In genomic region chr2:42967959-42968674, GRCh38 we compare ENCODE assay signal across 11 cellular contexts.
DNase-seq lines count a peak whose midpoint lies in the region; ATAC-seq, FAIRE-seq and TF ChIP-seq lines count a peak whose summit lies in the region.
"Had no signal": no experiment of that assay in that cellular context is flagged by ENCODE, and none has a peak within 500 bp of the region (broad histone marks: within the 10 kb centered on the region; RNA-seq: fewer than 3 reads in every experiment).

No MANE protein-coding gene starts in this region.

- TF ChIP-seq CTCF in BJ (IDR thresholded peaks at IDR 0.05; ENCODE audit: insufficient read depth, low read depth, low read length), result no peak
- TF ChIP-seq CTCF in psoas muscle (IDR thresholded peaks at IDR 0.05), result no peak

- DNase-seq in BJ (ENCODE audit: low read depth) (peak; percentile 82), RPMI7951 (ENCODE audit: low read depth) (peak; percentile 95), fibroblast of the conjunctiva (ENCODE audit: low read depth) (peak; percentile 94), psoas muscle (peak; percentile 85 to 89), NOMO-1 (lab: John Stamatoyannopoulos, UW; ENCODE audit: unreplicated experiment in 2 of 2) (no peak), DMS53 treated with DMSO at 0.1 percent for 48 hours (lab: John Stamatoyannopoulos, UW; ENCODE audit: unreplicated experiment) (no peak), HPDE6-E6E7 (ENCODE audit: extremely low spot score) (no peak), GM19239 (ENCODE audit: insufficient read length, low spot score) (no peak)
- DNase-seq: NCI-H2081; stimulated activated CD4-positive, alpha-beta T cell treated with anti-CD3 and anti-CD28 coated beads, Interleukin-4, amount 100 ng/mL, for 4 hours had no signal

- POLR2A ChIA-PET in BJ (lab: Charles Lee), result no interaction called here

- H3K36me3 ChIP-seq in BJ (ENCODE audit: control insufficient read depth, insufficient read depth, low read length) (no peaks in the 10 kb centered on the region), psoas muscle (ENCODE audit: insufficient read depth in 1 of 2, low read depth in 1 of 2) (no peaks in the 10 kb centered on the region)

- peak; percentile 52 to 70 (median 60) for ATAC-seq in psoas muscle

- 53 to 61% (median 58%) methylated on average over 14 to 15 of the region's 15 CpGs for WGBS in psoas muscle, 3 donors

- H3K4me3 ChIP-seq in BJ (ENCODE audit: low read depth, low read length), result no peak overlapping the region
- H3K4me3 ChIP-seq in psoas muscle, result no peak overlapping the region

- intact Hi-C loops in psoas muscle (cut with DNase I), result no loop called here

- peaks cover 40% of the 10 kb centered on the region for H3K4me1 ChIP-seq in psoas muscle

- H3K27me3 ChIP-seq in BJ (ENCODE audit: control insufficient read depth, insufficient read depth, low read length), result no peaks in the 10 kb centered on the region
- no peaks in the 10 kb centered on the region for H3K27me3 ChIP-seq in psoas muscle (ENCODE audit: insufficient read depth in 3 of 3, low read length in 2 of 3)

- H3K27ac ChIP-seq in psoas muscle, result peak overlapping the region; percentile 73

- H3K9me3 ChIP-seq in psoas muscle, result no peaks in the 10 kb centered on the region

- CTCF ChIA-PET in BJ (lab: Yijun Ruan, JAX), result interaction anchor here (0.9 to 4.7 kb wide), 7 partner anchors 20 to 573 kb away, joined by 3 to 18 read pairs (median 4); no protein-coding TSS in a partner anchor

- FAIRE-seq in GM19239 (lab: Jason Lieb, UNC), result no peak
- FAIRE-seq: bronchial epithelial cell had no signal

Comparison
In these comparisons a context has a peak if more than half of its experiments do, and no peak if none do; other contexts are left out.
1. DNase-seq: peak in BJ (single experiment), RPMI7951 (single experiment), fibroblast of the conjunctiva (single experiment) and psoas muscle (2 of 2); none in NOMO-1 (0 of 2), DMS53 treated with DMSO at 0.1 percent for 48 hours (single experiment), HPDE6-E6E7 (single experiment) and GM19239 (single experiment).